In the genomic region with DNA sequence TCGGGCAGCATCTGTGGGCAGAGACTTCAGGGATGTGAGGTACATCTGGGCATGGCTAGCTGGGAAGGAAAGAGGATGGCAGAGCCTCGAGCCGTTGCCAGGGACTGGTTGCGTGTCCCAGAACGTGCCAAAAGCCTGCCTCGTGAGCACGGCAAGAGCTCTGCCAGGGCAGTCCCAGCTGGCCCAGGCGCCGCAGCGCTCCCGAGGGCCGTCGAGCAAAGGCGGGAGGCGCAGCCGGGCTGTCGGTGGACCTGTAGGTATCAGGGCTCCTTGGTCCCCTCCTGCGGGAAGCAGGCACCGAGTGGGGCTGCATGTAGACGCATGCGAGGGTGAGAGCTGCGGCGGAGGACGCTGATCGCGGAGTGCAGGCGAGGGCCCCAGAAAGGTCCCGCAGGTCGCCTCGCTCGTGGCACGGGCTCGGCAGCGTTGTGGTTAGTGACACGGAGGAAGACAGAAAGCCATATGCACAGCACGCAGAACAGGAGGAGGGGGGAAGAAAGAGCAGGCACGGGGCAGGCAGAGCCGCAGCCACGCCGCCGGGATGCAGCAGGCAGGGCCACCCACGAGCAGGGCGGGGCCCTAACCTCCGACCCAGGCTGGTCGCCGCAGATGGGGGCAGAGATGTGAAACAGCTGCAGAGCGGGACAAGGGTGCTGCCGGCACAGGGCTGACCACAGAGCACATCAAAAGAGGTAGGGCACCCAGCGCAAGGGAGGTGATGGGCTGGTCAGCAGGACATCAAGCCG, we compare ENCODE assay signal across 9 cellular contexts. TPM values are rescaled to one million over a fixed set of nuclear protein-coding genes. Genes with fewer than 3 reads are reported as not detected.
DNase-seq lines count a peak whose midpoint lies in the region; ATAC-seq and TF ChIP-seq lines count a peak whose summit lies in the region.
"Had no signal": no experiment of that assay in that cellular context is flagged by ENCODE, and none has a peak within 500 bp of the region (broad histone marks: within the 10 kb centered on the region; RNA-seq: fewer than 3 reads in every experiment).

No MANE protein-coding gene starts in this region.

- H3K4me3 Mint-ChIP-seq in activated T-cell treated with anti-CD3 and anti-CD28 coated beads, Interleukin-2, amount 50 U/mL, for 72 hours: peak overlapping the region; percentile 33 to 48

- H3K27me3 ChIP-seq in heart left ventricle: peaks cover 0 to 10% (median 0%) of the 10 kb centered on the region in 9 donors

- no peak for DNase-seq in activated T-cell treated with anti-CD3 and anti-CD28 coated beads, Interleukin-2, amount 50 U/mL, for 72 hours
- DNase-seq in heart left ventricle (peak in 3 of 5 donors; percentile 52 to 75 (median 55)), lower leg skin (ENCODE audit: low spot score in 2 of 2) (no peak)

- H3K4me3 ChIP-seq in HEK293 (ENCODE audit: low read depth, low read length) (no peak overlapping the region), heart left ventricle (peak overlapping the region in 11 of 12 donors; percentile 20 to 70 (median 53)), skin epidermis (peak overlapping the region; percentile 2 to 40 (median 7)), lower leg skin (ENCODE audit: low read depth, poor library complexity, severe bottlenecking) (no peak overlapping the region)

- H3K27ac Mint-ChIP-seq in activated T-cell treated with anti-CD3 and anti-CD28 coated beads, Interleukin-2, amount 50 U/mL, for 72 hours: peak overlapping the region; percentile 36

- 38 to 51% (median 44%) methylated on average over 34 to 50 of the region's 50 CpGs for WGBS in heart left ventricle, 4 donors
- WGBS in lower leg skin, 2 donors: 13 to 21% methylated on average over 44 to 50 of the region's 50 CpGs

- CTCF ChIA-PET in HEK293 (lab: Yijun Ruan, JAX): interaction anchor here (0.6 to 2.1 kb wide), 3 partner anchors 38 to 218 kb away, joined by 3 to 7 read pairs (median 3); no protein-coding TSS in a partner anchor

- intact Hi-C loops in heart left ventricle (cut with DNase I): no loop called here
- intact Hi-C loops in lower leg skin (cut with DNase I; ENCODE audit: low total_unique reads): no loop called here

- no peaks in the 10 kb centered on the region for H3K9me3 Mint-ChIP-seq in activated T-cell treated with anti-CD3 and anti-CD28 coated beads, Interleukin-2, amount 50 U/mL, for 72 hours

- no peak overlapping the region for H3K27ac ChIP-seq in HEK293 (ENCODE audit: extremely low read depth, low read depth, low read length)
- peak overlapping the region; percentile 32 to 93 (median 72) for H3K27ac ChIP-seq in heart left ventricle
- H3K27ac ChIP-seq in skin epidermis: peak overlapping the region in 14 of 21 experiments; percentile 6 to 84 (median 62)
- H3K27ac ChIP-seq: KMS-11 had no signal

- H3K9me3 ChIP-seq in HEK293 (ENCODE audit: control insufficient read depth, insufficient read depth, low read depth, low read length): no peaks in the 10 kb centered on the region
- no peaks in the 10 kb centered on the region for H3K9me3 ChIP-seq in heart left ventricle

- H3K36me3 ChIP-seq in HEK293 (ENCODE audit: control insufficient read depth in 2 of 2, insufficient read depth in 1 of 2, low read length in 2 of 2) (no peaks in the 10 kb centered on the region), heart left ventricle (peaks cover 0 to 4% (median 0%) of the 10 kb centered on the region in 9 donors)

- H3K36me3 Mint-ChIP-seq in activated T-cell treated with anti-CD3 and anti-CD28 coated beads, Interleukin-2, amount 50 U/mL, for 72 hours (ENCODE audit: insufficient read depth in 2 of 2): peaks cover 1 to 2% of the 10 kb centered on the region in 2 donors

- H3K4me1 ChIP-seq in HEK293 (ENCODE audit: control insufficient read depth, insufficient read depth, low read length) (no peaks in the 10 kb centered on the region), heart left ventricle (peaks cover 0 to 44% (median 9%) of the 10 kb centered on the region in 12 donors)

- ATAC-seq in activated T-cell treated with anti-CD3 and anti-CD28 coated beads, Interleukin-2, amount 50 U/mL, for 72 hours (replicated peaks in 1 of 2): peak; percentile 53 to 54
- peak; percentile 34 to 44 (median 36) for ATAC-seq in heart left ventricle
- ATAC-seq in HG03457 (IDR thresholded peaks at IDR 0.05; ENCODE audit: unreplicated experiment): no peak
- ATAC-seq in HG02870 (IDR thresholded peaks at IDR 0.05; ENCODE audit: unreplicated experiment): no peak
- no peak for ATAC-seq in HG02623 (IDR thresholded peaks at IDR 0.05; ENCODE audit: unreplicated experiment)

- TF ChIP-seq POLR2A in heart left ventricle (IDR thresholded peaks at IDR 0.05) (no peak), lower leg skin (IDR thresholded peaks at IDR 0.05) (no peak)

- no peaks in the 10 kb centered on the region for H3K27me3 Mint-ChIP-seq in activated T-cell treated with anti-CD3 and anti-CD28 coated beads, Interleukin-2, amount 50 U/mL, for 72 hours (ENCODE audit: low read depth)

- POLR2A ChIA-PET in HEK293 (lab: Yijun Ruan, JAX): no interaction called here

- TF ChIP-seq CTCF in HEK293 (tag by site-specific recombination; IDR thresholded peaks at IDR 0.05) (no peak), heart left ventricle (IDR thresholded peaks at IDR 0.05) (no peak), lower leg skin (IDR thresholded peaks at IDR 0.05) (no peak)

- peaks cover 30% of the 10 kb centered on the region for H3K4me1 Mint-ChIP-seq in activated T-cell treated with anti-CD3 and anti-CD28 coated beads, Interleukin-2, amount 50 U/mL, for 72 hours (ENCODE audit: low read depth)

TF ChIP-seq in HEK293, 187 proteins besides CTCF, POLR2A, EP300 and RAD21:
- TF ChIP-seq, protein P1, sequence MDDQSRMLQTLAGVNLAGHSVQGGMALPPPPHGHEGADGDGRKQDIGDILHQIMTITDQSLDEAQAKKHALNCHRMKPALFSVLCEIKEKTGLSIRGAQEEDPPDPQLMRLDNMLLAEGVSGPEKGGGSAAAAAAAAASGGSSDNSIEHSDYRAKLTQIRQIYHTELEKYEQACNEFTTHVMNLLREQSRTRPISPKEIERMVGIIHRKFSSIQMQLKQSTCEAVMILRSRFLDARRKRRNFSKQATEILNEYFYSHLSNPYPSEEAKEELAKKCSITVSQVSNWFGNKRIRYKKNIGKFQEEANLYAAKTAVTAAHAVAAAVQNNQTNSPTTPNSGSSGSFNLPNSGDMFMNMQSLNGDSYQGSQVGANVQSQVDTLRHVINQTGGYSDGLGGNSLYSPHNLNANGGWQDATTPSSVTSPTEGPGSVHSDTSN (CRISPR knock-in tag; IDR thresholded peaks at IDR 0.05): 0 out of 2 replicates have a peak, but pooled peaks have one; percentile 33
- TF ChIP-seq ZNF830 (tag by site-specific recombination; IDR thresholded peaks at IDR 0.05; ENCODE audit: low read depth) (no peak), GLIS2 (tag by site-specific recombination; IDR thresholded peaks at IDR 0.05) (0 out of 2 replicates have a peak, but pooled peaks have one; percentile 10)

RNA-seq across cellular contexts. Expression of gene LSP1, which starts 18.0 kb away (rescaled TPM):
- 100 to 1,000 TPM; 301 to 312 TPM for total RNA-seq in activated T-cell treated with anti-CD3 and anti-CD28 coated beads, Interleukin-2, amount 50 U/mL, for 72 hours
- total RNA-seq in heart left ventricle: 10 to 100 TPM; 11.4 to 86.8 (median 16.4) TPM
- polyA plus RNA-seq in heart left ventricle: 10 to 100 TPM; 10.0 to 20.6 TPM
- 100 to 1,000 TPM in 1 of 4 donors, 10 to 100 TPM in 3; 73.7 to 105 (median 86.6) TPM for total RNA-seq in lower leg skin

RNA-seq across cellular contexts. Expression of gene PRR33, which starts 20.8 kb away (rescaled TPM):
- not detected for total RNA-seq in activated T-cell treated with anti-CD3 and anti-CD28 coated beads, Interleukin-2, amount 50 U/mL, for 72 hours
- total RNA-seq in heart left ventricle (1 to 10 TPM in 8 of 9 donors, under 1 TPM in 1; 0.81 to 5.1 (median 2.4) TPM), lower leg skin (not detected)
- polyA plus RNA-seq in heart left ventricle: 1 to 10 TPM in 1 of 2 donors, under 1 TPM in 1; 0.08 to 4.6 TPM

RNA-seq across cellular contexts. Expression of gene TNNI2, which starts 32.1 kb away (rescaled TPM):
- total RNA-seq in activated T-cell treated with anti-CD3 and anti-CD28 coated beads, Interleukin-2, amount 50 U/mL, for 72 hours: 1 to 10 TPM; 1.2 TPM
- total RNA-seq in heart left ventricle (1 to 10 TPM in 1 of 9 donors, under 1 TPM in 1, not detected in 7; 0.72 to 3.3 TPM), lower leg skin (10 to 100 TPM; 10.7 to 17.7 (median 15.8) TPM)
- polyA plus RNA-seq in heart left ventricle: under 1 TPM in 1 of 2 donors, not detected in 1; 0.22 TPM

RNA-seq across cellular contexts. Expression of gene SYT8, which starts 36.1 kb away (rescaled TPM):
- not detected for total RNA-seq in activated T-cell treated with anti-CD3 and anti-CD28 coated beads, Interleukin-2, amount 50 U/mL, for 72 hours
- total RNA-seq in heart left ventricle: not detected
- polyA plus RNA-seq in heart left ventricle: under 1 TPM in 1 of 2 donors, not detected in 1; 0.08 TPM
- 100 to 1,000 TPM in 3 of 4 donors, 10 to 100 TPM in 1; 74.1 to 177 (median 106) TPM for total RNA-seq in lower leg skin

RNA-seq across cellular contexts. Expression of gene TNNT3, which starts 48.6 kb away (rescaled TPM):
- total RNA-seq in activated T-cell treated with anti-CD3 and anti-CD28 coated beads, Interleukin-2, amount 50 U/mL, for 72 hours: 10 to 100 TPM in 1 of 2 donors, 1 to 10 TPM in 1; 5.6 to 15.5 TPM
- total RNA-seq in heart left ventricle: 10 to 100 TPM; 17.1 to 84.5 (median 49.0) TPM
- 10 to 100 TPM; 40.8 to 45.5 TPM for polyA plus RNA-seq in heart left ventricle
- total RNA-seq in lower leg skin: 1 to 10 TPM; 1.2 to 6.6 (median 4.1) TPM

Comparison
In these comparisons a context has a peak if more than half of its experiments do, and no peak if none do; other contexts are left out.
1. H3K4me3 ChIP-seq: peak in heart left ventricle (11 of 12) and skin epidermis (7 of 7); none in HEK293 (single experiment) and lower leg skin (single experiment).
2. ATAC-seq: peak in activated T-cell treated with anti-CD3 and anti-CD28 coated beads, Interleukin-2, amount 50 U/mL, for 72 hours (2 of 2) and heart left ventricle (4 of 4); none in HG03457 (single experiment), HG02870 (single experiment) and HG02623 (single experiment).
3. DNase-seq: peak in heart left ventricle (3 of 5); none in activated T-cell treated with anti-CD3 and anti-CD28 coated beads, Interleukin-2, amount 50 U/mL, for 72 hours (0 of 2) and lower leg skin (0 of 2).